8 cellular contexts compared by ENCODE assay signal in genomic region chr16:30651124-30652004, GRCh38. TPM values are rescaled to one million over a fixed set of nuclear protein-coding genes. Genes with fewer than 3 reads are reported as not detected.
DNase-seq lines count a peak whose midpoint lies in the region; ATAC-seq, FAIRE-seq and TF ChIP-seq lines count a peak whose summit lies in the region.

No MANE protein-coding gene starts in this region.

- H3K9me3 ChIP-seq in pancreas, result no peaks in the 10 kb centered on the region

- peaks cover 0 to 26% (median 9%) of the 10 kb centered on the region in 3 donors for H3K36me3 ChIP-seq in pancreas

- H3K4me1 ChIP-seq in pancreas, result peaks cover 6 to 10% (median 9%) of the 10 kb centered on the region in 3 donors

- no peaks in the 10 kb centered on the region for H3K9me3 Mint-ChIP-seq in IgD-negative memory B cell
- no peaks in the 10 kb centered on the region for H3K9me3 Mint-ChIP-seq in activated naive CD4-positive, alpha-beta T cell treated with anti-CD3 and anti-CD28 coated beads, Interleukin-2, amount 50 U/mL, for 24 hours
- no peaks in the 10 kb centered on the region for H3K9me3 Mint-ChIP-seq in type B pancreatic cell

- ATAC-seq in GM21423 (IDR thresholded peaks at IDR 0.05; ENCODE audit: unreplicated experiment) (peak; percentile 46), pancreas (peak; percentile 73 to 83 (median 78))

- H3K4me3 Mint-ChIP-seq in IgD-negative memory B cell, result peak overlapping the region; percentile 90 to 100 (median 98)
- H3K4me3 Mint-ChIP-seq in activated naive CD4-positive, alpha-beta T cell treated with anti-CD3 and anti-CD28 coated beads, Interleukin-2, amount 50 U/mL, for 24 hours, result peak overlapping the region; percentile 98
- peak overlapping the region; percentile 99 for H3K4me3 Mint-ChIP-seq in type B pancreatic cell

- H3K4me3 ChIP-seq in pancreas, result peak overlapping the region; percentile 64 to 96 (median 84)

- DNase-seq in DMS 273 treated with DMSO at 0.1 percent for 48 hours (lab: John Stamatoyannopoulos, UW), result peak; percentile 14
- peak; percentile 66 for DNase-seq in SK-N-DZ (ENCODE audit: low spot score)
- peak in 40 of 42 donors; percentile 36 to 80 (median 62) for DNase-seq in head of caudate nucleus
- peak; percentile 65 to 90 (median 78) for DNase-seq in pancreas
- DNase-seq in type B pancreatic cell (ENCODE audit: extremely low spot score, unreplicated experiment), result no peak

- H3K4me1 Mint-ChIP-seq in IgD-negative memory B cell (peaks cover 7 to 16% (median 14%) of the 10 kb centered on the region in 3 donors), type B pancreatic cell (ENCODE audit: unreplicated experiment) (peaks cover 11% of the 10 kb centered on the region)
- peaks cover 26% of the 10 kb centered on the region for H3K4me1 Mint-ChIP-seq in activated naive CD4-positive, alpha-beta T cell treated with anti-CD3 and anti-CD28 coated beads, Interleukin-2, amount 50 U/mL, for 24 hours

- no peaks in the 10 kb centered on the region for H3K27me3 Mint-ChIP-seq in IgD-negative memory B cell
- H3K27me3 Mint-ChIP-seq in activated naive CD4-positive, alpha-beta T cell treated with anti-CD3 and anti-CD28 coated beads, Interleukin-2, amount 50 U/mL, for 24 hours, result no peaks in the 10 kb centered on the region
- H3K27me3 Mint-ChIP-seq in type B pancreatic cell, result no peaks in the 10 kb centered on the region

- WGBS in pancreas, 2 donors, result 0 to 1% methylated on average over 49 to 71 of the region's 71 CpGs

- peak overlapping the region; percentile 88 to 94 (median 91) for H3K27ac ChIP-seq in pancreas

- FAIRE-seq in pancreas (lab: Jason Lieb, UNC), result no peak

- intact Hi-C loops in head of caudate nucleus (cut with DNase I) (loop anchor here (10.0 kb wide), 3 partner anchors 47 to 273 kb away; partner anchors contain the start of genes FBXL19 and ZNF747), pancreas (cut with DNase I) (no loop called here)

- H3K27ac Mint-ChIP-seq in IgD-negative memory B cell, result peak overlapping the region; percentile 93 to 98 (median 96)
- H3K27ac Mint-ChIP-seq in activated naive CD4-positive, alpha-beta T cell treated with anti-CD3 and anti-CD28 coated beads, Interleukin-2, amount 50 U/mL, for 24 hours, result peak overlapping the region; percentile 98
- H3K27ac Mint-ChIP-seq in type B pancreatic cell, result peak overlapping the region; percentile 91

- H3K36me3 Mint-ChIP-seq in IgD-negative memory B cell (peaks cover 4% of the 10 kb centered on the region), type B pancreatic cell (peaks cover 2% of the 10 kb centered on the region)
- H3K36me3 Mint-ChIP-seq in activated naive CD4-positive, alpha-beta T cell treated with anti-CD3 and anti-CD28 coated beads, Interleukin-2, amount 50 U/mL, for 24 hours, result peaks cover 11% of the 10 kb centered on the region

- H3K27me3 ChIP-seq in pancreas, result no peaks in the 10 kb centered on the region

- TF ChIP-seq CTCF in pancreas (IDR thresholded peaks at IDR 0.05), result peak; percentile 29 to 60 (median 42)
- peak; percentile 75 for TF ChIP-seq CTCF in type B pancreatic cell (conservative IDR thresholded peaks at IDR 0.05)

RNA-seq across cellular contexts. Expression of gene PRR14, which starts 0.6 kb away (rescaled TPM):
- polyA plus RNA-seq in IgD-negative memory B cell, result 27.6 TPM
- 11.3 and 11.7 TPM in 2 replicates for polyA plus RNA-seq in SK-N-DZ (2014; cell fraction: cytosol; rRNA removed)
- 57.9 and 107 TPM in 2 replicates for polyA plus RNA-seq in SK-N-DZ (2014; cell fraction: nucleus; rRNA removed)
- total RNA-seq in pancreas, result 10 to 100 TPM; 23.5 to 44.8 (median 26.8) TPM
- polyA plus RNA-seq in pancreas, result 100 to 1,000 TPM; 120 to 164 TPM
- 41.1 and 45.0 TPM in 2 replicates for total RNA-seq in type B pancreatic cell (ENCODE audit: low replicate concordance)

RNA-seq across cellular contexts. Expression of gene FBRS, which starts 6.9 kb away (rescaled TPM):
- 7.1 TPM for polyA plus RNA-seq in IgD-negative memory B cell
- polyA plus RNA-seq in SK-N-DZ (2014; cell fraction: cytosol; rRNA removed), result 21.6 and 21.9 TPM in 2 replicates
- 38.3 and 53.2 TPM in 2 replicates for polyA plus RNA-seq in SK-N-DZ (2014; cell fraction: nucleus; rRNA removed)
- 10 to 100 TPM; 16.1 to 40.4 (median 21.9) TPM for total RNA-seq in pancreas
- polyA plus RNA-seq in pancreas, result 10 to 100 TPM; 47.0 to 60.0 TPM
- 77.3 and 78.2 TPM in 2 replicates for total RNA-seq in type B pancreatic cell (ENCODE audit: low replicate concordance)

RNA-seq across cellular contexts. Expression of gene ZNF689, which starts 41.2 kb away (rescaled TPM):
- polyA plus RNA-seq in IgD-negative memory B cell (12.8 TPM), pancreas (1 to 10 TPM; 2.9 to 4.4 TPM)
- polyA plus RNA-seq in SK-N-DZ (2014; cell fraction: cytosol; rRNA removed), result 17.3 and 17.5 TPM in 2 replicates
- 13.5 and 17.8 TPM in 2 replicates for polyA plus RNA-seq in SK-N-DZ (2014; cell fraction: nucleus; rRNA removed)
- total RNA-seq in pancreas (1 to 10 TPM; 4.2 to 6.1 (median 5.4) TPM), type B pancreatic cell (ENCODE audit: low replicate concordance) (8.1 and 14.9 TPM in 2 replicates)

RNA-seq across cellular contexts. Expression of gene SRCAP, which starts 47.6 kb away (rescaled TPM):
- 32.6 TPM for polyA plus RNA-seq in IgD-negative memory B cell
- polyA plus RNA-seq in SK-N-DZ (2014; cell fraction: cytosol; rRNA removed), result 1.5 and 2.9 TPM in 2 replicates
- 3.0 and 9.9 TPM in 2 replicates for polyA plus RNA-seq in SK-N-DZ (2014; cell fraction: nucleus; rRNA removed)
- 10 to 100 TPM; 21.3 to 39.6 (median 27.4) TPM for total RNA-seq in pancreas
- 10 to 100 TPM in 1 of 2 donors, 1 to 10 TPM in 1; 7.5 to 34.0 TPM for polyA plus RNA-seq in pancreas
- 62.8 and 73.5 TPM in 2 replicates for total RNA-seq in type B pancreatic cell (ENCODE audit: low replicate concordance)
